ENCODE assay signal across 8 cellular contexts in genomic region chr21:33441489-33442477, GRCh38.
A peak's percentile ranks its signal among the peaks of the same experiment; 100 is the strongest.
DNase-seq lines count a peak whose midpoint lies in the region; ATAC-seq lines count a peak whose summit lies in the region.

No MANE protein-coding gene starts in this region.

- ATAC-seq in HG02763 (IDR thresholded peaks at IDR 0.05; ENCODE audit: unreplicated experiment), result peak; percentile 47

- H3K27ac ChIP-seq in epithelial cell of prostate, result peak overlapping the region; percentile 76

- H3K4me3 ChIP-seq in skeletal muscle cell (ENCODE audit: low read depth, low read length), result no peak overlapping the region

- DNase-seq in NCI-H524 (lab: John Stamatoyannopoulos, UW) (peak; percentile 54 to 76), NCI-H524 treated with DMSO at 0.1 percent for 48 hours (lab: John Stamatoyannopoulos, UW) (no peak), NCI-H2196 (lab: John Stamatoyannopoulos, UW; ENCODE audit: unreplicated experiment) (peak; percentile 83), epithelial cell of prostate (ENCODE audit: low read depth, low spot score) (peak; percentile 53), skeletal muscle cell (ENCODE audit: low read depth) (peak; percentile 34), T-helper 2 cell (no peak), anterior cingulate cortex (lab: John Stamatoyannopoulos, UW) (no peak)

Comparison
In these comparisons a context has a peak if more than half of its experiments do, and no peak if none do; other contexts are left out.
1. DNase-seq: peak in NCI-H524 (2 of 2), NCI-H2196 (single experiment), epithelial cell of prostate (single experiment) and skeletal muscle cell (single experiment); none in NCI-H524 treated with DMSO at 0.1 percent for 48 hours (single experiment), T-helper 2 cell (0 of 5) and anterior cingulate cortex (0 of 58).